In the genomic region with DNA sequence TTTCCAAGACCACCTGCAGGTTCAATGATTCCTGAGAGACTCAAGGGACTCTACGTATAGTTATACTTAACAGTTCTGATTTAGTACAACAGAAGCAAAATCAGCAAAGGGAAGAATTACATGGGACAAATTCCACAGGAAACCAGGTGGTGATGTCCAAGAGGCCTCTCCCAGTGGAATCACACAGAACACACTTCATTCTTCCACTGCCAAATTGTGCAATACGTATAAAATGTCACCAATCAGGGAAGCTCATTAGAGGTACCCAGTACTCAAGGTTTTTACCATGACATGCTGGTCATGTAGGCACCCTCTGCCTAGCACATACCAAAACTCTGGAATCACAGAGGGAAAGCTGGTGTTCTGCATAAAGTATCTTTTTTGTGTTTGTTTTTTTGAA, we compare ENCODE assay signal across 18 cellular contexts. TPM values are rescaled to one million over a fixed set of nuclear protein-coding genes. Genes with fewer than 3 reads are reported as not detected.
A peak's percentile ranks its signal among the peaks of the same experiment; 100 is the strongest.
DNase-seq lines count a peak whose midpoint lies in the region; ATAC-seq and TF ChIP-seq lines count a peak whose summit lies in the region.
"Had no signal": no experiment of that assay in that cellular context is flagged by ENCODE, and none has a peak within 500 bp of the region (broad histone marks: within the 10 kb centered on the region; RNA-seq: fewer than 3 reads in every experiment).

No MANE protein-coding gene starts in this region.

- DNase-seq in left lobe of liver (ENCODE audit: low spot score) (no peak), trophoblast cell (peak; percentile 18 to 75), SK-N-DZ (ENCODE audit: low spot score) (no peak), GM20000 (ENCODE audit: low spot score) (no peak)
- no peak for DNase-seq in activated T-cell treated with anti-CD3 and anti-CD28 coated beads, Interleukin-2, amount 50 U/mL, for 1 hour
- DNase-seq: C1 segment of cervical spinal cord; Calu3; CD4-positive, alpha-beta memory T cell; COR-L47; DMS53; DMS79 treated with DMSO at 0.1 percent for 48 hours; GF-D8; GM23248; H7; HCEC 1CT had no signal

- H3K4me3 ChIP-seq in trophoblast cell (ENCODE audit: low read depth, low read length), result no peak overlapping the region
- H3K4me3 ChIP-seq: GM23248 had no signal

- H3K36me3 ChIP-seq in trophoblast cell (ENCODE audit: control insufficient read depth in 1 of 2, insufficient read depth in 2 of 2, low read length in 2 of 2), result peaks cover 31 to 38% of the 10 kb centered on the region in 2 experiments

- H2AK5ac ChIP-seq in trophoblast cell (ENCODE audit: low read length), result no peak overlapping the region

- H3K79me1 ChIP-seq in trophoblast cell (ENCODE audit: low read length), result no peaks in the 10 kb centered on the region

- H4K91ac ChIP-seq in trophoblast cell (ENCODE audit: low read depth, low read length), result no peak overlapping the region

- H2BK5ac ChIP-seq in trophoblast cell (ENCODE audit: low read depth, low read length, poor library complexity), result no peak overlapping the region

- H3K9me3 ChIP-seq in trophoblast cell (ENCODE audit: insufficient read depth, low read depth, low read length), result no peaks in the 10 kb centered on the region

- no peak overlapping the region for H4K12ac ChIP-seq in trophoblast cell (ENCODE audit: low read depth, low read length)

- no peak overlapping the region for H3K18ac ChIP-seq in trophoblast cell (ENCODE audit: low read length)

- H3K27ac ChIP-seq in trophoblast cell (ENCODE audit: low read depth, low read length), result no peak overlapping the region
- H3K27ac ChIP-seq: GM23248 had no signal

- no peak overlapping the region for H3K9ac ChIP-seq in trophoblast cell (ENCODE audit: low read length)
- H3K9ac ChIP-seq: GM23248 had no signal

- no peak overlapping the region for H4K8ac ChIP-seq in trophoblast cell (ENCODE audit: low read depth, low read length)

- no peak for TF ChIP-seq EP300 in Ishikawa (IDR thresholded peaks at IDR 0.05; ENCODE audit: borderline replicate concordance)

- no peak overlapping the region for H3K23ac ChIP-seq in trophoblast cell (ENCODE audit: low read length)

- H2BK12ac ChIP-seq in trophoblast cell (ENCODE audit: low read length), result no peak overlapping the region

- no peak overlapping the region for H3K4ac ChIP-seq in trophoblast cell (ENCODE audit: low read depth, low read length)

- no peak for TF ChIP-seq CTCF in GM20000 (IDR thresholded peaks at IDR 0.05; ENCODE audit: extremely low read depth, missing control alignments)

- TF ChIP-seq RAD21 in Ishikawa (IDR thresholded peaks at IDR 0.05; ENCODE audit: low read depth), result no peak

- ATAC-seq in left lobe of liver, result peak; percentile 52

- no CpG with 5 or more reads among the region's 2 CpGs for WGBS in trophoblast cell (ENCODE audit: extremely low coverage, insufficient coverage, insufficient read length)

- H3K14ac ChIP-seq in trophoblast cell (ENCODE audit: low read length), result no peak overlapping the region

- no peak overlapping the region for H3K4me2 ChIP-seq in trophoblast cell (ENCODE audit: low read length)

- no peak overlapping the region for H2AFZ ChIP-seq in trophoblast cell (ENCODE audit: insufficient read depth, low read length, poor library complexity)
- H2AFZ ChIP-seq: GM23248 had no signal

- H2BK120ac ChIP-seq in trophoblast cell (ENCODE audit: insufficient read depth, low read length, poor library complexity), result no peak overlapping the region

- H3K79me2 ChIP-seq in trophoblast cell (ENCODE audit: control insufficient read depth, insufficient read depth, low read length, poor library complexity), result no peaks in the 10 kb centered on the region

- no peaks in the 10 kb centered on the region for H3K27me3 ChIP-seq in trophoblast cell (ENCODE audit: insufficient read depth, low read length)

- no peaks in the 10 kb centered on the region for H3K4me1 ChIP-seq in trophoblast cell (ENCODE audit: control insufficient read depth in 1 of 2, insufficient read depth in 2 of 2, low read length in 2 of 2)

TF ChIP-seq in Ishikawa, 13 proteins besides CTCF, POLR2A, EP300 and RAD21:
- no peak for TF ChIP-seq ZBTB7A (IDR thresholded peaks at IDR 0.05; ENCODE audit: low read depth)
- TF ChIP-seq, protein P1, sequence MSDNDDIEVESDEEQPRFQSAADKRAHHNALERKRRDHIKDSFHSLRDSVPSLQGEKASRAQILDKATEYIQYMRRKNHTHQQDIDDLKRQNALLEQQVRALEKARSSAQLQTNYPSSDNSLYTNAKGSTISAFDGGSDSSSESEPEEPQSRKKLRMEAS (IDR thresholded peaks at IDR 0.05), result no peak
- peak; percentile 15; the same call in 1 of the 2 replicates for TF ChIP-seq CEBPB (IDR thresholded peaks at IDR 0.05)
- TF ChIP-seq EGR1 (IDR thresholded peaks at IDR 0.05), result no peak
- no peak for TF ChIP-seq NFIC (IDR thresholded peaks at IDR 0.05)
- TF ChIP-seq TCF12 (IDR thresholded peaks at IDR 0.05; ENCODE audit: low read depth), result no peak

RNA-seq across cellular contexts. Expression of a gene that starts 22.4 kb away (rescaled TPM):
- 5.0 TPM for total RNA-seq in left lobe of liver
- 242 and 243 TPM in 2 replicates for polyA plus RNA-seq in trophoblast cell (2013)
- 4.5 and 20.2 TPM in 2 replicates for polyA plus RNA-seq in SK-N-DZ (2014; cell fraction: cytosol; rRNA removed)
- polyA plus RNA-seq in SK-N-DZ (2014; cell fraction: nucleus; rRNA removed), result 3.2 and 13.6 TPM in 2 replicates

RNA-seq across cellular contexts. Expression of a gene that starts 30.8 kb away (rescaled TPM):
- total RNA-seq in left lobe of liver, result 3.1 TPM
- 0.14 and 0.17 TPM in 2 replicates for polyA plus RNA-seq in trophoblast cell (2013)
- 0.07 TPM in 1 of 2 replicates, not detected in the other for polyA plus RNA-seq in SK-N-DZ (2014; cell fraction: cytosol; rRNA removed)
- polyA plus RNA-seq in SK-N-DZ (2014; cell fraction: nucleus; rRNA removed), result 1.5 and 1.8 TPM in 2 replicates
- total RNA-seq: G401, GM23248, H1, H7 had no signal
- polyA plus RNA-seq: CD4-positive, alpha-beta memory T cell had no signal

RNA-seq across cellular contexts. Expression of a gene that starts 33.2 kb away (rescaled TPM):
- total RNA-seq in left lobe of liver, result 12.7 TPM
- 8.5 and 9.9 TPM in 2 replicates for polyA plus RNA-seq in trophoblast cell (2013)
- polyA plus RNA-seq in SK-N-DZ (2014; cell fraction: cytosol; rRNA removed), result 17.2 and 27.4 TPM in 2 replicates
- 36.9 and 43.4 TPM in 2 replicates for polyA plus RNA-seq in SK-N-DZ (2014; cell fraction: nucleus; rRNA removed)

RNA-seq across cellular contexts. Expression of a gene that starts 33.4 kb away (rescaled TPM):
- total RNA-seq in left lobe of liver, result 113 TPM
- 19.1 and 20.6 TPM in 2 replicates for polyA plus RNA-seq in trophoblast cell (2013)
- polyA plus RNA-seq in SK-N-DZ (2014; cell fraction: cytosol; rRNA removed), result 15.4 and 17.2 TPM in 2 replicates
- polyA plus RNA-seq in SK-N-DZ (2014; cell fraction: nucleus; rRNA removed), result 23.6 and 31.7 TPM in 2 replicates

RNA-seq across cellular contexts. Expression of a gene that starts 60.0 kb away (rescaled TPM):
- 89.6 TPM for total RNA-seq in left lobe of liver
- polyA plus RNA-seq in trophoblast cell (2013), result 45.9 and 46.2 TPM in 2 replicates
- polyA plus RNA-seq in SK-N-DZ (2014; cell fraction: cytosol; rRNA removed), result 24.1 and 32.8 TPM in 2 replicates
- 16.1 and 26.4 TPM in 2 replicates for polyA plus RNA-seq in SK-N-DZ (2014; cell fraction: nucleus; rRNA removed)

Comparison
In these comparisons a context has a peak if more than half of its experiments do, and no peak if none do; other contexts are left out.
1. DNase-seq: peak in trophoblast cell (2 of 2); none in left lobe of liver (single experiment), activated T-cell treated with anti-CD3 and anti-CD28 coated beads, Interleukin-2, amount 50 U/mL, for 1 hour (single experiment), SK-N-DZ (single experiment) and GM20000 (single experiment).